In the genomic region with DNA sequence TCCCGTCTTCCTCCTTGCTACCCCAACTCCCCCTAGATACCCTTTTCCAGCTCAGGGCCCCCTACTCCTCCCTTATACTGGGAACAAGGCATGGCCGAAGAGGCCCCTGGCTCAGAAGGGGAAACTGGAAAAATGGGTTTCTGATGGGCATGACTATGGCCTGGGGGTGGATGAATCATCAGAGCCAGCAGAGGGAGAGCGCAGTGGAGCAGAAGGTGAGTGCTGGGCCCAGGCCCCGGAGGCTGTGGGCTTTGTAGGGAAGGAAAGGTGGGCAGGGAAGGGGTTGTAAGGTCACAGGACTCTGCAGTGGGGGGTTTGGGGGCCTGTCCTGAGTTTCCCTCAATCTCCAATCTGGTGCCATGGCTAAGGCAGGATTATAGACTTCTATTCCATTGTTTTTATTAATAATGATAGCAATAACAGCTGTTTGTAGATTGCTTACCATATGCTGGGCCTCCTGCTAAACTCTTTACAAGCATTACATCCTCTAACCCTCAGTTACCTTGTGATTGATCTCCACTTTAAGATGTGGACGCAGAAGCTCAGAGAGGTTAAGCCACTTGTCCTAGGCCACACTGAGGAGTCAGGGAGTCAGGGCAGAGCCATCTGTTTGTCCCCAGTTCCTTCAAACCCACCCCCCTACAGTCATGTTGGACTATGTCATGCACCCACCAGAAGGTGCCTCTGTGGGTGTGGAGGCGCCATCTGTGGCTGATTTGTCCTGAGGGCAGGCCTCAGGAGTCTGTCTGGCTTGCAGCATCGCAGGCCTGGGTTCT, we compare ENCODE assay signal across 1 cellular context.
TF ChIP-seq lines count a peak whose summit lies in the region.

No MANE protein-coding gene starts in this region.

TF ChIP-seq in A549, 52 proteins besides CTCF, POLR2A, EP300 and RAD21:
- TF ChIP-seq FOSL2 (IDR thresholded peaks at IDR 0.05) (no peak), FOSL2 (CRISPR knock-in tag; IDR thresholded peaks at IDR 0.05) (0 out of 2 replicates have a peak, but pooled peaks have one; percentile 9), NR3C1 (IDR thresholded peaks at IDR 0.05) (no peak), FOSB (CRISPR knock-in tag; IDR thresholded peaks at IDR 0.05) (no peak), SREBF2 (IDR thresholded peaks at IDR 0.05) (no peak), HEYL (CRISPR knock-in tag; IDR thresholded peaks at IDR 0.05) (no peak), MYC (IDR thresholded peaks at IDR 0.05; ENCODE audit: borderline replicate concordance, low read length) (no peak), CBX8 (IDR thresholded peaks at IDR 0.05) (no peak)
- TF ChIP-seq, protein P1, sequence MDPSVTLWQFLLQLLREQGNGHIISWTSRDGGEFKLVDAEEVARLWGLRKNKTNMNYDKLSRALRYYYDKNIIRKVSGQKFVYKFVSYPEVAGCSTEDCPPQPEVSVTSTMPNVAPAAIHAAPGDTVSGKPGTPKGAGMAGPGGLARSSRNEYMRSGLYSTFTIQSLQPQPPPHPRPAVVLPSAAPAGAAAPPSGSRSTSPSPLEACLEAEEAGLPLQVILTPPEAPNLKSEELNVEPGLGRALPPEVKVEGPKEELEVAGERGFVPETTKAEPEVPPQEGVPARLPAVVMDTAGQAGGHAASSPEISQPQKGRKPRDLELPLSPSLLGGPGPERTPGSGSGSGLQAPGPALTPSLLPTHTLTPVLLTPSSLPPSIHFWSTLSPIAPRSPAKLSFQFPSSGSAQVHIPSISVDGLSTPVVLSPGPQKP (IDR thresholded peaks at IDR 0.05; ENCODE audit: low read depth, low read length), result no peak
